1 cellular context compared by ENCODE assay signal in genomic region chr19:22603518-22604440, GRCh38.
TF ChIP-seq lines count a peak whose summit lies in the region.

No MANE protein-coding gene starts in this region.

TF ChIP-seq in HepG2, 621 proteins besides CTCF, POLR2A, EP300 and RAD21:
- no peak for TF ChIP-seq ZNF30 (CRISPR knock-in tag; IDR thresholded peaks at IDR 0.05)
- TF ChIP-seq ZNF547 (CRISPR knock-in tag; IDR thresholded peaks at IDR 0.05), result no peak
- peak; percentile 18; the same call in 1 of the 2 replicates for TF ChIP-seq CREB1 (IDR thresholded peaks at IDR 0.05)
- TF ChIP-seq CREB1 (CRISPR knock-in tag; IDR thresholded peaks at IDR 0.05), result no peak
- TF ChIP-seq, protein P1, sequence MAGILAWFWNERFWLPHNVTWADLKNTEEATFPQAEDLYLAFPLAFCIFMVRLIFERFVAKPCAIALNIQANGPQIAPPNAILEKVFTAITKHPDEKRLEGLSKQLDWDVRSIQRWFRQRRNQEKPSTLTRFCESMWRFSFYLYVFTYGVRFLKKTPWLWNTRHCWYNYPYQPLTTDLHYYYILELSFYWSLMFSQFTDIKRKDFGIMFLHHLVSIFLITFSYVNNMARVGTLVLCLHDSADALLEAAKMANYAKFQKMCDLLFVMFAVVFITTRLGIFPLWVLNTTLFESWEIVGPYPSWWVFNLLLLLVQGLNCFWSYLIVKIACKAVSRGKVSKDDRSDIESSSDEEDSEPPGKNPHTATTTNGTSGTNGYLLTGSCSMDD (CRISPR knock-in tag; IDR thresholded peaks at IDR 0.05), result no peak
- no peak for TF ChIP-seq ZC3H13 (CRISPR knock-in tag; IDR thresholded peaks at IDR 0.05)
- TF ChIP-seq, protein P2, sequence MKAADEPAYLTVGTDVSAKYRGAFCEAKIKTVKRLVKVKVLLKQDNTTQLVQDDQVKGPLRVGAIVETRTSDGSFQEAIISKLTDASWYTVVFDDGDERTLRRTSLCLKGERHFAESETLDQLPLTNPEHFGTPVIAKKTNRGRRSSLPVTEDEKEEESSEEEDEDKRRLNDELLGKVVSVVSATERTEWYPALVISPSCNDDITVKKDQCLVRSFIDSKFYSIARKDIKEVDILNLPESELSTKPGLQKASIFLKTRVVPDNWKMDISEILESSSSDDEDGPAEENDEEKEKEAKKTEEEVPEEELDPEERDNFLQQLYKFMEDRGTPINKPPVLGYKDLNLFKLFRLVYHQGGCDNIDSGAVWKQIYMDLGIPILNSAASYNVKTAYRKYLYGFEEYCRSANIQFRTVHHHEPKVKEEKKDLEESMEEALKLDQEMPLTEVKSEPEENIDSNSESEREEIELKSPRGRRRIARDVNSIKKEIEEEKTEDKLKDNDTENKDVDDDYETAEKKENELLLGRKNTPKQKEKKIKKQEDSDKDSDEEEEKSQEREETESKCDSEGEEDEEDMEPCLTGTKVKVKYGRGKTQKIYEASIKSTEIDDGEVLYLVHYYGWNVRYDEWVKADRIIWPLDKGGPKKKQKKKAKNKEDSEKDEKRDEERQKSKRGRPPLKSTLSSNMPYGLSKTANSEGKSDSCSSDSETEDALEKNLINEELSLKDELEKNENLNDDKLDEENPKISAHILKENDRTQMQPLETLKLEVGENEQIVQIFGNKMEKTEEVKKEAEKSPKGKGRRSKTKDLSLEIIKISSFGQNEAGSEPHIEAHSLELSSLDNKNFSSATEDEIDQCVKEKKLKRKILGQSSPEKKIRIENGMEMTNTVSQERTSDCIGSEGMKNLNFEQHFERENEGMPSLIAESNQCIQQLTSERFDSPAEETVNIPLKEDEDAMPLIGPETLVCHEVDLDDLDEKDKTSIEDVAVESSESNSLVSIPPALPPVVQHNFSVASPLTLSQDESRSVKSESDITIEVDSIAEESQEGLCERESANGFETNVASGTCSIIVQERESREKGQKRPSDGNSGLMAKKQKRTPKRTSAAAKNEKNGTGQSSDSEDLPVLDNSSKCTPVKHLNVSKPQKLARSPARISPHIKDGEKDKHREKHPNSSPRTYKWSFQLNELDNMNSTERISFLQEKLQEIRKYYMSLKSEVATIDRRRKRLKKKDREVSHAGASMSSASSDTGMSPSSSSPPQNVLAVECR (CRISPR knock-in tag; IDR thresholded peaks at IDR 0.05; ENCODE audit: borderline replicate concordance), result no peak
- TF ChIP-seq PLRG1 (conservative IDR thresholded peaks at IDR 0.05), result no peak
TF ChIP-seq in HepG2: peak in this region for 1.
